16 cellular contexts compared by ENCODE assay signal in the genomic region with DNA sequence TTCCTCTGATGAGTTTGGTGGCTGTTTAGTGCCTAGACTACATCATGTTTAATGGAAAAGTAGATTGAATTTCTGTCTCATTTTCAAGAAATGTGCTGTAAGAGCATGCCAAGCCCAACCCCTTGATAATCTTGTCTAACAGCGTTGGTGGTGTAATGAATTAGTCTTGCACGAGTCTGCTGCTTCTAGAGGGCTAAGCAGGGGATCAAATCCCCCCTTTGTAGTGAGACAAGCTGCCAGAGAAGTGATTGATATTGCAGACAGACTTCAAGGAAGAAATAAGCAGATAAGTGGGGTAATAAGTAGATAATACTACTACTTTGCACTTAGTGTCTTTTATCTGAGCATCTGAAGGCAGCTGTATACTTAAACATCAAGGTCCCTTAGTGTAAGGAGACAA.
DNase-seq lines count a peak whose midpoint lies in the region; ATAC-seq, FAIRE-seq and TF ChIP-seq lines count a peak whose summit lies in the region.
"Had no signal": no experiment of that assay in that cellular context is flagged by ENCODE, and none has a peak within 500 bp of the region (broad histone marks: within the 10 kb centered on the region; RNA-seq: fewer than 3 reads in every experiment).

No MANE protein-coding gene starts in this region.

- H3K4me1 ChIP-seq in A549 (peaks cover 21% of the 10 kb centered on the region), mesenchymal stem cell (ENCODE audit: control insufficient read depth, insufficient read depth, low read depth, low read length) (no peaks in the 10 kb centered on the region)
- H3K4me1 ChIP-seq: parathyroid adenoma, stomach had no signal

- H3K36me3 ChIP-seq in mesenchymal stem cell (ENCODE audit: control insufficient read depth in 1 of 2, insufficient read depth in 2 of 2, low read depth in 1 of 2, low read length in 2 of 2), result no peaks in the 10 kb centered on the region
- H3K36me3 ChIP-seq: cardiac muscle cell, stomach had no signal

- H3K4ac ChIP-seq in mesenchymal stem cell (ENCODE audit: low read depth in 1 of 2, low read length in 2 of 2), result no peak overlapping the region

- CTCF ChIA-PET in A549 (lab: Yijun Ruan, JAX), result interaction anchor here (0.8 kb wide), 1 partner anchor 463 kb away, joined by 3 read pairs; no protein-coding TSS in a partner anchor

- H4K8ac ChIP-seq in mesenchymal stem cell (ENCODE audit: low read length), result no peak overlapping the region

- 0% methylated on average over 2 of the region's 2 CpGs for WGBS in A549 (ENCODE audit: missing lambda C conversion rate)
- 5% methylated on average over 2 of the region's 2 CpGs for WGBS in mesenchymal stem cell

- H4K91ac ChIP-seq in mesenchymal stem cell (ENCODE audit: low read length), result no peak overlapping the region

- peak overlapping the region; percentile 71 to 82 for H3K27ac ChIP-seq in A549
- H3K27ac ChIP-seq in mesenchymal stem cell (ENCODE audit: low read length, poor library complexity, severe bottlenecking), result no peak overlapping the region
- H3K27ac ChIP-seq: cardiac muscle cell, parathyroid adenoma, RWPE1, stomach had no signal

- H3K9me3 ChIP-seq in A549, result no peaks in the 10 kb centered on the region
- no peaks in the 10 kb centered on the region for H3K9me3 ChIP-seq in mesenchymal stem cell (ENCODE audit: control insufficient read depth, low read length)

- no peak for TF ChIP-seq POLR2A in A549 (IDR thresholded peaks at IDR 0.05; ENCODE audit: low read length)

- in situ Hi-C loops in ACHN (cut with HindIII; ENCODE audit: low pct_ligation_motif_present, low pct_unique_long_range_greater_than_20kb, low sequenced_read_pairs), result no loop called here

- no peak for FAIRE-seq in A549 (lab: Jason Lieb, UNC)

- no peak overlapping the region for H2BK12ac ChIP-seq in mesenchymal stem cell (ENCODE audit: low read length in 2 of 2)

- H2BK15ac ChIP-seq in mesenchymal stem cell (ENCODE audit: low read depth, poor library complexity, severe bottlenecking), result no peak overlapping the region

- TF ChIP-seq RAD21 in A549 (conservative IDR thresholded peaks at IDR 0.05 in 1 of 2, IDR thresholded peaks at IDR 0.05 in 1 of 2), result no peak

- no peak overlapping the region for H2AK5ac ChIP-seq in mesenchymal stem cell (ENCODE audit: low read length, severe bottlenecking)

- no peak overlapping the region for H2AFZ ChIP-seq in mesenchymal stem cell (ENCODE audit: low read depth, low read length)
- H2AFZ ChIP-seq: parathyroid adenoma had no signal

- H3K4me3 ChIP-seq in A549, result peak overlapping the region; percentile 17; the same call in 1 of the 3 replicates
- peak overlapping the region in 1 of 2 experiments; percentile 63 for H3K4me3 ChIP-seq in mesenchymal stem cell (ENCODE audit: insufficient read depth in 1 of 2, low read depth in 1 of 2, low read length in 2 of 2)
- H3K4me3 ChIP-seq: cardiac muscle cell, stomach had no signal

- no peaks in the 10 kb centered on the region for H3K79me1 ChIP-seq in mesenchymal stem cell (replicated peaks; ENCODE audit: low read length, poor library complexity, severe bottlenecking)

- no peak overlapping the region for H2BK120ac ChIP-seq in mesenchymal stem cell (ENCODE audit: low read depth, low read length)

- H3K18ac ChIP-seq in mesenchymal stem cell (ENCODE audit: low read depth in 1 of 2, low read length in 2 of 2), result no peak overlapping the region

- peak in 1 of 2 experiments; percentile 53; a peak in 3 of 6 replicates for ATAC-seq in A549
- ATAC-seq: activated CD4-positive, alpha-beta T cell treated with anti-CD3 and anti-CD28 coated beads for 36 hours had no signal

- POLR2A ChIA-PET in A549 (lab: Yijun Ruan, JAX), result no interaction called here

- DNase-seq in A549 (ENCODE audit: low read depth in 1 of 2, low spot score in 1 of 2) (peak in 1 of 2 experiments; percentile 16), H4 (ENCODE audit: low spot score) (peak; percentile 56), astrocyte of the hippocampus (ENCODE audit: low read depth, low spot score) (peak; percentile 38), mesenchymal stem cell (peak; percentile 75), iPS-NIHi11 (ENCODE audit: low spot score) (no peak), NCI-H1417 (lab: John Stamatoyannopoulos, UW) (no peak), ACHN (no peak), putamen (ENCODE audit: low spot score) (no peak)
- DNase-seq: activated CD4-positive, alpha-beta T cell treated with anti-CD3 and anti-CD28 coated beads for 36 hours; activated naive CD4-positive, alpha-beta T cell treated with anti-CD3 and anti-CD28 coated beads, Interleukin-2, amount 50 U/mL, for 16 hours; effector memory CD4-positive, alpha-beta T cell; NCI-H748 treated with DMSO at 0.1 percent for 48 hours; stomach had no signal

- H2BK5ac ChIP-seq in mesenchymal stem cell (ENCODE audit: low read depth, low read length, poor library complexity, severe bottlenecking), result no peak overlapping the region

- no peaks in the 10 kb centered on the region for H3K27me3 ChIP-seq in mesenchymal stem cell (ENCODE audit: control insufficient read depth in 1 of 2, insufficient read depth in 1 of 2, low read length in 2 of 2)
- H3K27me3 ChIP-seq: stomach had no signal

- H3K4me2 ChIP-seq in A549 (peak overlapping the region; percentile 76), mesenchymal stem cell (ENCODE audit: low read length, poor library complexity, severe bottlenecking) (no peak overlapping the region)

- TF ChIP-seq CTCF in A549 (IDR thresholded peaks at IDR 0.05), result no peak

- peak overlapping the region; percentile 69 for H3K9ac ChIP-seq in mesenchymal stem cell (ENCODE audit: low read length)
- H3K9ac ChIP-seq: parathyroid adenoma had no signal

- H3K14ac ChIP-seq in mesenchymal stem cell (ENCODE audit: low read length in 2 of 2), result no peak overlapping the region

- TF ChIP-seq EP300 in A549 (IDR thresholded peaks at IDR 0.05), result no peak

- no peak overlapping the region for H3K23ac ChIP-seq in mesenchymal stem cell (ENCODE audit: low read length in 2 of 2)

TF ChIP-seq in A549, 52 proteins besides CTCF, POLR2A, EP300 and RAD21 (continues in another document):
- TF ChIP-seq ZC3H11A (IDR thresholded peaks at IDR 0.05) (no peak), JUN (IDR thresholded peaks at IDR 0.05) (no peak), CHD4 (IDR thresholded peaks at IDR 0.05; ENCODE audit: borderline replicate concordance) (no peak), MYC (IDR thresholded peaks at IDR 0.05; ENCODE audit: borderline replicate concordance, low read length) (no peak), HDAC2 (IDR thresholded peaks at IDR 0.05) (no peak), NFE2L2 (conservative IDR thresholded peaks at IDR 0.05; ENCODE audit: low read length) (no peak), CBX8 (IDR thresholded peaks at IDR 0.05) (no peak), ZFP36 (IDR thresholded peaks at IDR 0.05; ENCODE audit: borderline replicate concordance, partially characterized antibody) (no peak)
- TF ChIP-seq, protein P1, sequence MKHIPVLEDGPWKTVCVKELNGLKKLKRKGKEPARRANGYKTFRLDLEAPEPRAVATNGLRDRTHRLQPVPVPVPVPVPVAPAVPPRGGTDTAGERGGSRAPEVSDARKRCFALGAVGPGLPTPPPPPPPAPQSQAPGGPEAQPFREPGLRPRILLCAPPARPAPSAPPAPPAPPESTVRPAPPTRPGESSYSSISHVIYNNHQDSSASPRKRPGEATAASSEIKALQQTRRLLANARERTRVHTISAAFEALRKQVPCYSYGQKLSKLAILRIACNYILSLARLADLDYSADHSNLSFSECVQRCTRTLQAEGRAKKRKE (CRISPR knock-in tag; IDR thresholded peaks at IDR 0.05; ENCODE audit: low read depth), result no peak
- TF ChIP-seq, protein P2, sequence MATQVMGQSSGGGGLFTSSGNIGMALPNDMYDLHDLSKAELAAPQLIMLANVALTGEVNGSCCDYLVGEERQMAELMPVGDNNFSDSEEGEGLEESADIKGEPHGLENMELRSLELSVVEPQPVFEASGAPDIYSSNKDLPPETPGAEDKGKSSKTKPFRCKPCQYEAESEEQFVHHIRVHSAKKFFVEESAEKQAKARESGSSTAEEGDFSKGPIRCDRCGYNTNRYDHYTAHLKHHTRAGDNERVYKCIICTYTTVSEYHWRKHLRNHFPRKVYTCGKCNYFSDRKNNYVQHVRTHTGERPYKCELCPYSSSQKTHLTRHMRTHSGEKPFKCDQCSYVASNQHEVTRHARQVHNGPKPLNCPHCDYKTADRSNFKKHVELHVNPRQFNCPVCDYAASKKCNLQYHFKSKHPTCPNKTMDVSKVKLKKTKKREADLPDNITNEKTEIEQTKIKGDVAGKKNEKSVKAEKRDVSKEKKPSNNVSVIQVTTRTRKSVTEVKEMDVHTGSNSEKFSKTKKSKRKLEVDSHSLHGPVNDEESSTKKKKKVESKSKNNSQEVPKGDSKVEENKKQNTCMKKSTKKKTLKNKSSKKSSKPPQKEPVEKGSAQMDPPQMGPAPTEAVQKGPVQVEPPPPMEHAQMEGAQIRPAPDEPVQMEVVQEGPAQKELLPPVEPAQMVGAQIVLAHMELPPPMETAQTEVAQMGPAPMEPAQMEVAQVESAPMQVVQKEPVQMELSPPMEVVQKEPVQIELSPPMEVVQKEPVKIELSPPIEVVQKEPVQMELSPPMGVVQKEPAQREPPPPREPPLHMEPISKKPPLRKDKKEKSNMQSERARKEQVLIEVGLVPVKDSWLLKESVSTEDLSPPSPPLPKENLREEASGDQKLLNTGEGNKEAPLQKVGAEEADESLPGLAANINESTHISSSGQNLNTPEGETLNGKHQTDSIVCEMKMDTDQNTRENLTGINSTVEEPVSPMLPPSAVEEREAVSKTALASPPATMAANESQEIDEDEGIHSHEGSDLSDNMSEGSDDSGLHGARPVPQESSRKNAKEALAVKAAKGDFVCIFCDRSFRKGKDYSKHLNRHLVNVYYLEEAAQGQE (IDR thresholded peaks at IDR 0.05), result no peak
- TF ChIP-seq, protein P3, sequence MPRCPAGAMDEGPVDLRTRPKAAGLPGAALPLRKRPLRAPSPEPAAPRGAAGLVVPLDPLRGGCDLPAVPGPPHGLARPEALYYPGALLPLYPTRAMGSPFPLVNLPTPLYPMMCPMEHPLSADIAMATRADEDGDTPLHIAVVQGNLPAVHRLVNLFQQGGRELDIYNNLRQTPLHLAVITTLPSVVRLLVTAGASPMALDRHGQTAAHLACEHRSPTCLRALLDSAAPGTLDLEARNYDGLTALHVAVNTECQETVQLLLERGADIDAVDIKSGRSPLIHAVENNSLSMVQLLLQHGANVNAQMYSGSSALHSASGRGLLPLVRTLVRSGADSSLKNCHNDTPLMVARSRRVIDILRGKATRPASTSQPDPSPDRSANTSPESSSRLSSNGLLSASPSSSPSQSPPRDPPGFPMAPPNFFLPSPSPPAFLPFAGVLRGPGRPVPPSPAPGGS (IDR thresholded peaks at IDR 0.05), result no peak
- TF ChIP-seq, protein P4, sequence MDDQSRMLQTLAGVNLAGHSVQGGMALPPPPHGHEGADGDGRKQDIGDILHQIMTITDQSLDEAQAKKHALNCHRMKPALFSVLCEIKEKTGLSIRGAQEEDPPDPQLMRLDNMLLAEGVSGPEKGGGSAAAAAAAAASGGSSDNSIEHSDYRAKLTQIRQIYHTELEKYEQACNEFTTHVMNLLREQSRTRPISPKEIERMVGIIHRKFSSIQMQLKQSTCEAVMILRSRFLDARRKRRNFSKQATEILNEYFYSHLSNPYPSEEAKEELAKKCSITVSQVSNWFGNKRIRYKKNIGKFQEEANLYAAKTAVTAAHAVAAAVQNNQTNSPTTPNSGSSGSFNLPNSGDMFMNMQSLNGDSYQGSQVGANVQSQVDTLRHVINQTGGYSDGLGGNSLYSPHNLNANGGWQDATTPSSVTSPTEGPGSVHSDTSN (IDR thresholded peaks at IDR 0.05), result no peak

Comparison
In these comparisons a context has a peak if more than half of its experiments do, and no peak if none do; other contexts are left out.
1. DNase-seq: peak in H4 (single experiment), astrocyte of the hippocampus (single experiment) and mesenchymal stem cell (single experiment); none in iPS-NIHi11 (single experiment), NCI-H1417 (0 of 3), ACHN (single experiment) and putamen (single experiment).